20 cellular contexts compared by ENCODE assay signal in the genomic region with DNA sequence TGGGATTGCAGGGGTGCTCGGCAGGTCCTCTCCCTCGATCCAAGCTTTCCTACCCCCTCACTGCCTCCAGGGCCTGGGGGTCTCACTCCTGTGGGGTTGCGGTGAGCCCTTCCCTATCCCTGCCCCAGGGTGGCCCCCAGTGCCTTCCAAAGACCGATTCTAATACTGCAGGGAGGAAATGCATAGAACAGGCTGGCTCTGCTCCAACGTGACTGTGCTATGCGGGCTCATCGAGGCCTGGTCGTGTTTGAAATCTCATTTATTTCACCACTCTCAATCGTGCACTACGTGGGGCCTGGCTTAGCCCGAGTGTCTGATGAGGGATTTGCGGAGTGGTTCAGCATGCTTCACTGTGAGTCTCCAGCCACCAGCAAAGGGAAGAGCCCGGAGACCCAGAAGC.
"Had no signal": no experiment of that assay in that cellular context is flagged by ENCODE, and none has a peak within 500 bp of the region (broad histone marks: within the 10 kb centered on the region; RNA-seq: fewer than 3 reads in every experiment).

No MANE protein-coding gene starts in this region.

- H3K4me3 ChIP-seq: MG63, SJSA1, SK-N-MC had no signal

- H3K36me3 ChIP-seq: MG63, SJSA1 had no signal

- DNase-seq: KBM-7, MG63, NCI-H1092 treated with DMSO at 0.1 percent for 48 hours, NCI-H1436, NCI-H187, NCI-H2029, NCI-H2081 treated with DMSO at 0.1 percent for 48 hours, NCI-H2171, NCI-H226, NCI-H446, NCI-H510A, NCI-H524 treated with DMSO at 0.1 percent for 48 hours, NCI-H69, NCI-H774, Right ventricle myocardium superior, RPMI8226, SIG-M5 had no signal

- H3K9me3 ChIP-seq: MG63, SJSA1 had no signal

- H3K4me1 ChIP-seq: SJSA1 had no signal

- H3K27ac ChIP-seq: HL-60, SJSA1, SK-N-MC had no signal
